11 cellular contexts compared by ENCODE assay signal in genomic region chr3:168952551-168952950, GRCh38.
A peak's percentile ranks its signal among the peaks of the same experiment; 100 is the strongest.
DNase-seq lines count a peak whose midpoint lies in the region; ATAC-seq, FAIRE-seq and TF ChIP-seq lines count a peak whose summit lies in the region.
"Had no signal": no experiment of that assay in that cellular context is flagged by ENCODE, and none has a peak within 500 bp of the region (broad histone marks: within the 10 kb centered on the region; RNA-seq: fewer than 3 reads in every experiment).

No MANE protein-coding gene starts in this region.

- H3K4me3 ChIP-seq in heart left ventricle (no peak overlapping the region), PC-9 (no peak overlapping the region)

- intact Hi-C loops in heart left ventricle (cut with DNase I) (loop anchor here in 2 of 10 donors (5.0 to 10.0 kb wide), 2 partner anchors 715 to 792 kb away; no protein-coding TSS in a partner anchor), Right ventricle myocardium superior (cut with DNase I) (no loop called here), PC-9 (cut with micrococcal nuclease; ENCODE audit: unreplicated experiment) (loop anchor here (1.0 to 10.0 kb wide), 4 partner anchors 87 to 792 kb away; no protein-coding TSS in a partner anchor)

- TF ChIP-seq CTCF in heart left ventricle (IDR thresholded peaks at IDR 0.05) (peak in 7 of 12 donors; percentile 11 to 42 (median 25)), PC-9 (conservative IDR thresholded peaks at IDR 0.05) (peak; percentile 58; the same call in 1 of the 2 replicates)

- no peak for ATAC-seq in heart left ventricle
- no peak for ATAC-seq in Right ventricle myocardium superior (ENCODE audit: poor library complexity)
- ATAC-seq in GM21367 (IDR thresholded peaks at IDR 0.05; ENCODE audit: unreplicated experiment): no peak
- no peak for ATAC-seq in GM21576 (IDR thresholded peaks at IDR 0.05; ENCODE audit: unreplicated experiment)
- ATAC-seq in GM21786 (IDR thresholded peaks at IDR 0.05; ENCODE audit: unreplicated experiment): no peak
- ATAC-seq: activated CD8-positive, alpha-beta T cell treated with anti-CD3 and anti-CD28 coated beads, Interleukin-2, amount 10 ng/mL, durations not matched to agents 7 days and 5 days had no signal

- POLR2A ChIA-PET in PC-9 (lab: Charles Lee; ENCODE audit: unreplicated experiment): interaction anchor here (0.6 to 0.8 kb wide), 2 partner anchors 166 to 248 kb away, joined by 8 to 9 read pairs; no protein-coding TSS in a partner anchor

- no peak for FAIRE-seq in urothelium cell line (lab: Jason Lieb, UNC)

- no peaks in the 10 kb centered on the region for H3K79me2 ChIP-seq in PC-9 (ENCODE audit: low read depth)

- H2AFZ ChIP-seq in PC-9: peak overlapping the region; percentile 37; the same call in 1 of the 2 replicates

- CTCF ChIA-PET in PC-9 (lab: Charles Lee): interaction anchor here (0.5 to 1.7 kb wide), 12 partner anchors 8 to 716 kb away, joined by 3 to 11 read pairs (median 4); no protein-coding TSS in a partner anchor

- no TSS peak for BruUV-seq in PC-9 (replicated peaks; lab: Mats Ljungman, UMichigan)

- H3K4me2 ChIP-seq in PC-9: 0 out of 2 replicates have a peak overlapping the region, but pooled peaks have one; percentile 41

- WGBS in heart left ventricle, 4 donors: 51 to 55% (median 54%) methylated on average over 4 of the region's 4 CpGs

- peaks cover 0 to 7% (median 0%) of the 10 kb centered on the region in 12 donors for H3K9me3 ChIP-seq in heart left ventricle
- H3K9me3 ChIP-seq in PC-9 (ENCODE audit: insufficient read depth, low read depth): no peaks in the 10 kb centered on the region

- H3K4me1 ChIP-seq in heart left ventricle: no peaks in the 10 kb centered on the region
- H3K4me1 ChIP-seq in PC-9 (replicated peaks; ENCODE audit: insufficient read depth): peaks cover 33% of the 10 kb centered on the region

- TF ChIP-seq POLR2A in heart left ventricle (IDR thresholded peaks at IDR 0.05): no peak

- no peak overlapping the region for H3K27ac ChIP-seq in heart left ventricle
- H3K27ac ChIP-seq in PC-9: peak overlapping the region; percentile 64

- no peaks in the 10 kb centered on the region for H3K9me2 ChIP-seq in PC-9 (ENCODE audit: insufficient read depth)

- H3K27me3 ChIP-seq in heart left ventricle: no peaks in the 10 kb centered on the region
- H3K27me3 ChIP-seq in PC-9 (ENCODE audit: insufficient read depth, low read depth): no peaks in the 10 kb centered on the region

- peaks cover 16% of the 10 kb centered on the region for H3F3A ChIP-seq in PC-9 (ENCODE audit: insufficient read depth, low read depth)

- H4K20me1 ChIP-seq in PC-9 (ENCODE audit: insufficient read depth): no peaks in the 10 kb centered on the region

- no peaks in the 10 kb centered on the region for H3K36me3 ChIP-seq in heart left ventricle
- no peaks in the 10 kb centered on the region for H3K36me3 ChIP-seq in PC-9 (ENCODE audit: low read depth)

- DNase-seq in heart left ventricle (no peak), Right ventricle myocardium superior (no peak), PC-9 (peak in 1 of 2 experiments; percentile 55), fibroblast of the conjunctiva (ENCODE audit: low read depth) (peak; percentile 13), urothelium cell line (ENCODE audit: low spot score) (peak; percentile 2)
- DNase-seq: activated CD8-positive, alpha-beta T cell treated with anti-CD3 and anti-CD28 coated beads, Interleukin-2, amount 10 ng/mL, durations not matched to agents 7 days and 5 days; CD4-positive, alpha-beta memory T cell; retina had no signal

Comparison
In these comparisons a context has a peak if more than half of its experiments do, and no peak if none do; other contexts are left out.
1. DNase-seq: peak in fibroblast of the conjunctiva (single experiment) and urothelium cell line (single experiment); none in heart left ventricle (0 of 5) and Right ventricle myocardium superior (single experiment).